ENCODE assay signal across 33 cellular contexts in genomic region chr2:215369191-215369760, GRCh38. TPM values are rescaled to one million over a fixed set of nuclear protein-coding genes. Genes with fewer than 3 reads are reported as not detected.
A peak's percentile ranks its signal among the peaks of the same experiment; 100 is the strongest.
DNase-seq lines count a peak whose midpoint lies in the region; ATAC-seq, FAIRE-seq and TF ChIP-seq lines count a peak whose summit lies in the region.
"Had no signal": no experiment of that assay in that cellular context is flagged by ENCODE, and none has a peak within 500 bp of the region (broad histone marks: within the 10 kb centered on the region; RNA-seq: fewer than 3 reads in every experiment).

No MANE protein-coding gene starts in this region.

- no peak for TF ChIP-seq RAD21 in HepG2 (CRISPR knock-in tag; IDR thresholded peaks at IDR 0.05)

- no peak overlapping the region for H3K4me2 ChIP-seq in HepG2 (ENCODE audit: low read depth, low read length)
- H3K4me2 ChIP-seq in Karpas-422 (ENCODE audit: low read depth, low read length, poor library complexity, severe bottlenecking), result no peak overlapping the region

- H3K27ac ChIP-seq in HepG2 (ENCODE audit: extremely low read length, insufficient read depth, low read length), result peak overlapping the region; percentile 31
- no peak overlapping the region for H3K27ac ChIP-seq in right lobe of liver
- H3K27ac ChIP-seq in Karpas-422 (ENCODE audit: low read length), result no peak overlapping the region
- H3K27ac ChIP-seq: cardiac muscle cell, left ventricle myocardium inferior, neutrophil, SJCRH30, transverse colon had no signal

- no peaks in the 10 kb centered on the region for H3K9me3 ChIP-seq in HepG2 (ENCODE audit: low read length)
- H3K9me3 ChIP-seq in right lobe of liver, result no peaks in the 10 kb centered on the region
- H3K9me3 ChIP-seq in adipocyte (ENCODE audit: control insufficient read depth, low read length), result no peaks in the 10 kb centered on the region
- no peaks in the 10 kb centered on the region for H3K9me3 ChIP-seq in Karpas-422 (ENCODE audit: low read length)
- H3K9me3 ChIP-seq: BE2C, left ventricle myocardium inferior, neutrophil, SJCRH30, transverse colon had no signal

- no peaks in the 10 kb centered on the region for H3K9me2 ChIP-seq in Karpas-422 (replicated peaks; ENCODE audit: insufficient read depth, low read length)

- TF ChIP-seq POLR2A in HepG2 (IDR thresholded peaks at IDR 0.05; ENCODE audit: insufficient read depth in 1 of 2, low read depth in 2 of 2, low read length in 2 of 2), result no peak; a peak in 1 of 4 replicates
- TF ChIP-seq POLR2A in right lobe of liver (IDR thresholded peaks at IDR 0.05), result no peak

- FAIRE-seq in HepG2 (lab: Jason Lieb, UNC), result no peak
- FAIRE-seq: A204.1, G401.6, GM19239 had no signal

- H3K4me1 Mint-ChIP-seq in activated CD4-positive, alpha-beta memory T cell treated with anti-CD3 and anti-CD28 coated beads, Interleukin-2, amount 10 ng/mL, durations not matched to agents 7 days and 5 days, result no peaks in the 10 kb centered on the region
- H3K4me1 Mint-ChIP-seq in activated T-helper 1 cell treated with anti-CD3 and anti-CD28 coated beads, Interleukin-12 subunit alpha, Interleukin-12 subunit beta, Interleukin-2, Interleukin-4 antibody, amounts not matched to agents 30 ng/mL and 10 ng/mL and 1 ng/mL, durations not matched to agents 14 hours and 24 hours and 36 hours (ENCODE audit: low read depth), result no peaks in the 10 kb centered on the region
- H3K4me1 Mint-ChIP-seq: activated CD4-positive, alpha-beta T cell treated with anti-CD3 and anti-CD28 coated beads, Interleukin-2, amount 10 ng/mL, durations not matched to agents 7 days and 5 days; CD8-positive, alpha-beta memory T cell; H9; stimulated activated naive CD8-positive, alpha-beta T cell treated with anti-CD3 and anti-CD28 coated beads, Interleukin-15, amount 100 ng/mL, for 72 hours; WTC11 had no signal

- TF ChIP-seq CTCF in HepG2 (CRISPR knock-in tag; IDR thresholded peaks at IDR 0.05), result no peak
- no peak for TF ChIP-seq CTCF in right lobe of liver (IDR thresholded peaks at IDR 0.05)
- TF ChIP-seq CTCF in fibroblast of mammary gland (conservative IDR thresholded peaks at IDR 0.05; ENCODE audit: control insufficient read depth, insufficient read depth, low read depth, low read length), result no peak

- H3K27me3 Mint-ChIP-seq in activated CD4-positive, alpha-beta memory T cell treated with anti-CD3 and anti-CD28 coated beads, Interleukin-2, amount 10 ng/mL, durations not matched to agents 7 days and 5 days, result no peaks in the 10 kb centered on the region
- H3K27me3 Mint-ChIP-seq in activated T-helper 1 cell treated with anti-CD3 and anti-CD28 coated beads, Interleukin-12 subunit alpha, Interleukin-12 subunit beta, Interleukin-2, Interleukin-4 antibody, amounts not matched to agents 30 ng/mL and 10 ng/mL and 1 ng/mL, durations not matched to agents 14 hours and 24 hours and 36 hours (ENCODE audit: insufficient read depth), result no peaks in the 10 kb centered on the region
- H3K27me3 Mint-ChIP-seq: activated CD4-positive, alpha-beta T cell treated with anti-CD3 and anti-CD28 coated beads, Interleukin-2, amount 10 ng/mL, durations not matched to agents 7 days and 5 days; CD8-positive, alpha-beta memory T cell; effector memory CD8-positive, alpha-beta T cell; stimulated activated naive CD8-positive, alpha-beta T cell treated with anti-CD3 and anti-CD28 coated beads, Interleukin-15, amount 100 ng/mL, for 72 hours had no signal

- no peaks in the 10 kb centered on the region for H3K27me3 ChIP-seq in HepG2 (ENCODE audit: control insufficient read depth in 1 of 2, insufficient read depth in 2 of 2, low read length in 2 of 2)
- H3K27me3 ChIP-seq in right lobe of liver, result no peaks in the 10 kb centered on the region
- no peaks in the 10 kb centered on the region for H3K27me3 ChIP-seq in adipocyte (replicated peaks; ENCODE audit: control insufficient read depth, insufficient read depth, low read length)
- no peaks in the 10 kb centered on the region for H3K27me3 ChIP-seq in Karpas-422 (ENCODE audit: low read length)
- H3K27me3 ChIP-seq: BE2C, cardiac muscle cell, neutrophil, SJCRH30, transverse colon had no signal

- no peak overlapping the region for H3K4me3 ChIP-seq in HepG2 (replicated peaks in 1 of 3; ENCODE audit: insufficient read depth in 1 of 3, low read depth in 2 of 3, low read length in 3 of 3)
- no peak overlapping the region for H3K4me3 ChIP-seq in right lobe of liver
- no peak overlapping the region for H3K4me3 ChIP-seq in adipocyte (ENCODE audit: low read length)
- no peak overlapping the region for H3K4me3 ChIP-seq in fibroblast of mammary gland (ENCODE audit: control insufficient read depth, low read depth, low read length)
- H3K4me3 ChIP-seq in Karpas-422 (ENCODE audit: low read length), result no peak overlapping the region
- H3K4me3 ChIP-seq: cardiac muscle cell, left ventricle myocardium inferior, SJCRH30, transverse colon had no signal

- DNase-seq in HepG2 (ENCODE audit: low spot score), result no peak
- DNase-seq in right lobe of liver, result no peak
- no peak for DNase-seq in adipocyte (ENCODE audit: low read depth)
- peak; percentile 62 for DNase-seq in fibroblast of mammary gland (ENCODE audit: low read depth)
- DNase-seq in activated CD4-positive, alpha-beta memory T cell treated with anti-CD3 and anti-CD28 coated beads, Interleukin-2, amount 10 ng/mL, durations not matched to agents 7 days and 5 days, result no peak
- DNase-seq in hypothalamus (lab: John Stamatoyannopoulos, UW), result no peak
- DNase-seq in activated T-helper 1 cell treated with anti-CD3 and anti-CD28 coated beads, Interleukin-12 subunit alpha, Interleukin-12 subunit beta, Interleukin-2, Interleukin-4 antibody, amounts not matched to agents 30 ng/mL and 10 ng/mL and 1 ng/mL, durations not matched to agents 14 hours and 24 hours and 36 hours (ENCODE audit: low spot score), result no peak
- no peak for DNase-seq in Karpas-422
- DNase-seq: activated CD4-positive, alpha-beta T cell treated with anti-CD3 and anti-CD28 coated beads, Interleukin-2, amount 10 ng/mL, durations not matched to agents 7 days and 5 days; activated naive CD4-positive, alpha-beta T cell; activated T-cell treated with anti-CD3 and anti-CD28 coated beads, Interleukin-2, amount 50 U/mL, for 48 hours; amniotic stem cell; BE2C; CD8-positive, alpha-beta memory T cell; cortex of kidney; effector memory CD8-positive, alpha-beta T cell; H9; islet precursor cell; KBM-7; left ventricle myocardium inferior; MM.1S; NCI-H1417 treated with DMSO at 0.1 percent for 48 hours; NCI-H524 treated with DMSO at 0.1 percent for 48 hours; SJCRH30; stimulated activated CD8-positive, alpha-beta memory T cell treated with anti-CD3 and anti-CD28 coated beads, Interleukin-4, amount 100 ng/mL, for 48 hours; stimulated activated naive CD8-positive, alpha-beta T cell treated with anti-CD3 and anti-CD28 coated beads, Interleukin-15, amount 100 ng/mL, for 72 hours; transverse colon had no signal

- H3K9ac ChIP-seq in HepG2 (ENCODE audit: insufficient read depth, low read depth, low read length) (no peak overlapping the region), adipocyte (ENCODE audit: low read length) (peak overlapping the region; percentile 25), Karpas-422 (ENCODE audit: low read length) (no peak overlapping the region)

- no peak for TF ChIP-seq EP300 in HepG2 (IDR thresholded peaks at IDR 0.05; ENCODE audit: low read depth in 2 of 2, low read length in 2 of 2)
- TF ChIP-seq EP300 in HepG2 (CRISPR knock-in tag; IDR thresholded peaks at IDR 0.05; ENCODE audit: borderline replicate concordance), result no peak

- H4K20me1 ChIP-seq in HepG2 (ENCODE audit: insufficient read depth, low read length), result peaks cover 12% of the 10 kb centered on the region; the same call in 1 of the 2 replicates
- no peaks in the 10 kb centered on the region for H4K20me1 ChIP-seq in Karpas-422 (ENCODE audit: insufficient read depth, low read depth, low read length)

- BruUV-seq in HepG2 (replicated peaks; lab: Mats Ljungman, UMichigan), result no TSS peak

- H2AFZ ChIP-seq in HepG2 (ENCODE audit: low read length) (no peak overlapping the region), Karpas-422 (ENCODE audit: low read length) (no peak overlapping the region)

- H3K79me2 ChIP-seq in HepG2 (ENCODE audit: insufficient read depth, low read length) (no peaks in the 10 kb centered on the region), Karpas-422 (ENCODE audit: low read length) (no peaks in the 10 kb centered on the region)

- H3K27ac Mint-ChIP-seq in activated CD4-positive, alpha-beta memory T cell treated with anti-CD3 and anti-CD28 coated beads, Interleukin-2, amount 10 ng/mL, durations not matched to agents 7 days and 5 days, result no peak overlapping the region
- no peak overlapping the region for H3K27ac Mint-ChIP-seq in activated T-helper 1 cell treated with anti-CD3 and anti-CD28 coated beads, Interleukin-12 subunit alpha, Interleukin-12 subunit beta, Interleukin-2, Interleukin-4 antibody, amounts not matched to agents 30 ng/mL and 10 ng/mL and 1 ng/mL, durations not matched to agents 14 hours and 24 hours and 36 hours
- H3K27ac Mint-ChIP-seq: activated CD4-positive, alpha-beta T cell treated with anti-CD3 and anti-CD28 coated beads, Interleukin-2, amount 10 ng/mL, durations not matched to agents 7 days and 5 days; CD8-positive, alpha-beta memory T cell; effector memory CD8-positive, alpha-beta T cell; H9; stimulated activated naive CD8-positive, alpha-beta T cell treated with anti-CD3 and anti-CD28 coated beads, Interleukin-15, amount 100 ng/mL, for 72 hours; WTC11 had no signal

- H3K4me1 ChIP-seq in HepG2 (ENCODE audit: insufficient read depth, low read length) (no peaks in the 10 kb centered on the region), right lobe of liver (no peaks in the 10 kb centered on the region), adipocyte (ENCODE audit: control insufficient read depth, insufficient read depth, low read length) (peaks cover 9% of the 10 kb centered on the region), Karpas-422 (ENCODE audit: low read length) (no peaks in the 10 kb centered on the region)
- H3K4me1 ChIP-seq: left ventricle myocardium inferior, SJCRH30, transverse colon had no signal

- WGBS in HepG2 (ENCODE audit: low lambda C conversion rate), result 97% methylated on average over 3 of the region's 3 CpGs
- WGBS in right lobe of liver (ENCODE audit: insufficient coverage, low coverage, low lambda C conversion rate, missing lambda C conversion rate), result 84% methylated on average over 3 of the region's 3 CpGs

- ATAC-seq in HepG2 (peak; percentile 1; the same call in 1 of the 3 replicates), right lobe of liver (no peak)
- ATAC-seq: effector memory CD8-positive, alpha-beta T cell; stimulated activated naive CD8-positive, alpha-beta T cell treated with anti-CD3 and anti-CD28 coated beads, Interleukin-15, amount 100 ng/mL, for 72 hours; WTC11 had no signal

- H3K36me3 Mint-ChIP-seq in activated CD4-positive, alpha-beta memory T cell treated with anti-CD3 and anti-CD28 coated beads, Interleukin-2, amount 10 ng/mL, durations not matched to agents 7 days and 5 days (ENCODE audit: low read depth), result peaks cover 26% of the 10 kb centered on the region
- peaks cover 11% of the 10 kb centered on the region for H3K36me3 Mint-ChIP-seq in activated T-helper 1 cell treated with anti-CD3 and anti-CD28 coated beads, Interleukin-12 subunit alpha, Interleukin-12 subunit beta, Interleukin-2, Interleukin-4 antibody, amounts not matched to agents 30 ng/mL and 10 ng/mL and 1 ng/mL, durations not matched to agents 14 hours and 24 hours and 36 hours (ENCODE audit: low read depth)

- H3K36me3 ChIP-seq in HepG2 (replicated peaks in 1 of 2; ENCODE audit: control insufficient read depth in 1 of 2, insufficient read depth in 2 of 2, low read length in 2 of 2), result peaks cover 43 to 96% of the 10 kb centered on the region in 2 experiments
- H3K36me3 ChIP-seq in right lobe of liver, result peaks cover 11 to 100% (median 53%) of the 10 kb centered on the region in 4 donors
- peaks cover 100% of the 10 kb centered on the region for H3K36me3 ChIP-seq in adipocyte (ENCODE audit: control insufficient read depth, insufficient read depth, low read length, severe bottlenecking)
- H3K36me3 ChIP-seq in Karpas-422 (ENCODE audit: insufficient read depth, low read length), result peaks cover 23% of the 10 kb centered on the region; the same call in 1 of the 2 replicates
- H3K36me3 ChIP-seq: neutrophil had no signal

- in situ Hi-C loops in HepG2 (cut with HindIII; ENCODE audit: extremely low pct_ligation_motif_present, low pct_unique_long_range_greater_than_20kb), result no loop called here

- no peak overlapping the region for H3K4me3 Mint-ChIP-seq in activated CD4-positive, alpha-beta memory T cell treated with anti-CD3 and anti-CD28 coated beads, Interleukin-2, amount 10 ng/mL, durations not matched to agents 7 days and 5 days
- no peak overlapping the region for H3K4me3 Mint-ChIP-seq in activated T-helper 1 cell treated with anti-CD3 and anti-CD28 coated beads, Interleukin-12 subunit alpha, Interleukin-12 subunit beta, Interleukin-2, Interleukin-4 antibody, amounts not matched to agents 30 ng/mL and 10 ng/mL and 1 ng/mL, durations not matched to agents 14 hours and 24 hours and 36 hours
- H3K4me3 Mint-ChIP-seq: activated CD4-positive, alpha-beta T cell treated with anti-CD3 and anti-CD28 coated beads, Interleukin-2, amount 10 ng/mL, durations not matched to agents 7 days and 5 days; CD8-positive, alpha-beta memory T cell; effector memory CD8-positive, alpha-beta T cell; H9; stimulated activated naive CD8-positive, alpha-beta T cell treated with anti-CD3 and anti-CD28 coated beads, Interleukin-15, amount 100 ng/mL, for 72 hours; WTC11 had no signal

- peaks cover 3% of the 10 kb centered on the region for H3K9me3 Mint-ChIP-seq in activated CD4-positive, alpha-beta memory T cell treated with anti-CD3 and anti-CD28 coated beads, Interleukin-2, amount 10 ng/mL, durations not matched to agents 7 days and 5 days
- H3K9me3 Mint-ChIP-seq in activated T-helper 1 cell treated with anti-CD3 and anti-CD28 coated beads, Interleukin-12 subunit alpha, Interleukin-12 subunit beta, Interleukin-2, Interleukin-4 antibody, amounts not matched to agents 30 ng/mL and 10 ng/mL and 1 ng/mL, durations not matched to agents 14 hours and 24 hours and 36 hours, result peaks cover 4% of the 10 kb centered on the region
- H3K9me3 Mint-ChIP-seq: CD8-positive, alpha-beta memory T cell; effector memory CD8-positive, alpha-beta T cell; H9; WTC11 had no signal

- CTCF ChIA-PET in HepG2 (lab: Yijun Ruan, JAX; ENCODE audit: low intra/inter-chr PET ratio, low total read pairs), result no interaction called here
- CTCF ChIA-PET in activated CD4-positive, alpha-beta memory T cell treated with anti-CD3 and anti-CD28 coated beads, Interleukin-2, amount 10 ng/mL, durations not matched to agents 7 days and 5 days (lab: Charles Lee), result no interaction called here

- intact Hi-C loops in HepG2 (cut with micrococcal nuclease; ENCODE audit: unreplicated experiment) (no loop called here), right lobe of liver (cut with DNase I) (no loop called here)
- intact Hi-C loops in activated T-helper 1 cell treated with anti-CD3 and anti-CD28 coated beads, Interleukin-12 subunit alpha, Interleukin-12 subunit beta, Interleukin-2, Interleukin-4 antibody, amounts not matched to agents 30 ng/mL and 10 ng/mL and 1 ng/mL, durations not matched to agents 14 hours and 24 hours and 36 hours (cut with micrococcal nuclease), result no loop called here

- POLR2A ChIA-PET in HepG2 (lab: Yijun Ruan, JAX), result no interaction called here
- POLR2A ChIA-PET in activated CD4-positive, alpha-beta memory T cell treated with anti-CD3 and anti-CD28 coated beads, Interleukin-2, amount 10 ng/mL, durations not matched to agents 7 days and 5 days (lab: Charles Lee), result no interaction called here

RNA-seq across cellular contexts. Expression of gene ATIC, which starts 57.4 kb away (rescaled TPM):
- total RNA-seq in HepG2 (2016; rRNA removed; fragmentation: Illumina TruSeq; extraction: Trizol) (89.8 and 276 TPM in 2 replicates), right lobe of liver (10 to 100 TPM; 38.8 to 57.3 (median 43.0) TPM)
- 41.3 and 50.0 TPM in 2 replicates for total RNA-seq in HepG2 (2016; cell fraction: cytosol; rRNA removed; fragmentation: Illumina TruSeq; extraction: Trizol; ENCODE audit: low read depth)
- total RNA-seq in HepG2 (2016; cell fraction: insoluble cytoplasmic fraction; rRNA removed; fragmentation: Illumina TruSeq; extraction: Trizol), result 74.0 and 293 TPM in 2 replicates
- total RNA-seq in HepG2 (2016; cell fraction: membrane; rRNA removed; fragmentation: Illumina TruSeq; extraction: Trizol), result 89.3 and 106 TPM in 2 replicates
- 158 and 178 TPM in 2 replicates for total RNA-seq in HepG2 (2016; cell fraction: nucleus; rRNA removed; fragmentation: Illumina TruSeq; extraction: Trizol)
- polyA plus RNA-seq in HepG2 (2011; rRNA removed), result 140 and 146 TPM in 2 replicates
- 118 and 158 TPM in 2 replicates for polyA plus RNA-seq in HepG2 (2011; cell fraction: cytosol; rRNA removed)
- polyA plus RNA-seq in HepG2 (2011; cell fraction: nucleus; rRNA removed), result 146 and 172 TPM in 2 replicates
- 332 and 337 TPM in 2 replicates for polyA plus RNA-seq in HepG2 (2012)
- 84.7 and 87.1 TPM in 2 replicates for polyA plus RNA-seq in HepG2 (2016; cell fraction: cytosol; fragmentation: Illumina TruSeq; extraction: Trizol; ENCODE audit: low read depth)
- 500 and 505 TPM in 2 replicates for polyA plus RNA-seq in HepG2 (2016; cell fraction: insoluble cytoplasmic fraction; fragmentation: Illumina TruSeq; extraction: Trizol; ENCODE audit: low read depth)
- polyA plus RNA-seq in HepG2 (2016; cell fraction: membrane; fragmentation: Illumina TruSeq; extraction: Trizol; ENCODE audit: low read depth), result 128 and 133 TPM in 2 replicates
- 347 and 358 TPM in 2 replicates for polyA plus RNA-seq in HepG2 (2016; cell fraction: nucleus; fragmentation: Illumina TruSeq; extraction: Trizol; ENCODE audit: insufficient read depth, low read depth)
- polyA minus RNA-seq in HepG2 (2011; rRNA and poly(A)+ RNA removed; ENCODE audit: low replicate concordance), result 138 and 191 TPM in 2 replicates
- 177 and 194 TPM in 2 replicates for polyA minus RNA-seq in HepG2 (2011; cell fraction: cytosol; rRNA and poly(A)+ RNA removed)
- polyA minus RNA-seq in HepG2 (2011; cell fraction: nucleus; rRNA and poly(A)+ RNA removed), result 127 and 162 TPM in 2 replicates
- total RNA-seq in activated CD4-positive, alpha-beta memory T cell treated with anti-CD3 and anti-CD28 coated beads, Interleukin-2, amount 10 ng/mL, durations not matched to agents 7 days and 5 days, result 100 to 1,000 TPM; 129 to 140 TPM
- total RNA-seq in activated T-helper 1 cell treated with anti-CD3 and anti-CD28 coated beads, Interleukin-12 subunit alpha, Interleukin-12 subunit beta, Interleukin-2, Interleukin-4 antibody, amounts not matched to agents 30 ng/mL and 10 ng/mL and 1 ng/mL, durations not matched to agents 14 hours and 24 hours and 36 hours, result 287 and 299 TPM in 2 replicates
- total RNA-seq in Karpas-422 (2014; rRNA removed; shearing (Covaris generic); ENCODE audit: low replicate concordance), result 72.4 and 84.5 TPM in 2 replicates
